19 cellular contexts compared by ENCODE assay signal in the genomic region with DNA sequence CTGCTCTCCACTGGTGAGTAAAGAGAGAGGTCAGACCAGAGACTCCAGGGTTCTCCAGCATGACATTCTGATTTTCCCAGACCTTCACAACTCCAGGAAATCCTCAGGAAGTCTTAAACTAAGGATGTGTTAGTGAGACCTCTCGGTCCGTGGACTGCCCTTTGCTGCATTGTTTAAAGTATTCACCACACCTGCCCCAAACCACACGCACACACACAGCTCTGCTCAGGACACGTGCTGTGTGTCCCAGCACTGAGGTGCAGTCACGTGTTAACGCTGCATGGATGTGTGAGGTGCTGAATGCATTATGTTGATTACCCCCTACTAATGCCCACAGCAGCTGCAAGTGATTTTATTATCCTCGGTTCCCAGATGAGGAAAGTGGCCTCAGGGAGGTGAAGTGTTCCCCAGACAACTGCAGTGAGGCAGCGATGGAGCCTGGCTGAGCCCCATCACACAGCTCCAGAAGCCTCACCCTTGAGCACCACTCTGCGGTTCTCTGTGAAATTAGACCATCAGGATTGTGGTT.
A peak's percentile ranks its signal among the peaks of the same experiment; 100 is the strongest.
DNase-seq lines count a peak whose midpoint lies in the region; ATAC-seq and TF ChIP-seq lines count a peak whose summit lies in the region.
"Had no signal": no experiment of that assay in that cellular context is flagged by ENCODE, and none has a peak within 500 bp of the region (broad histone marks: within the 10 kb centered on the region; RNA-seq: fewer than 3 reads in every experiment).

No MANE protein-coding gene starts in this region.

- CTCF ChIA-PET in RWPE1 (lab: Yijun Ruan, JAX): no interaction called here

- H3K36me3 ChIP-seq in right atrium auricular region: peaks cover 36% of the 10 kb centered on the region

- peak overlapping the region; percentile 47 for H3K27ac Mint-ChIP-seq in memory B cell
- no peak overlapping the region for H3K27ac Mint-ChIP-seq in stimulated activated memory B cell treated with anti-CD40 and anti-IgM and Interleukin-4, amounts not matched to agents 10 μg/mL and 1 μg/mL and 100 μg/mL, for 72 hours
- H3K27ac Mint-ChIP-seq: progenitor cell of endocrine pancreas; stimulated activated naive CD8-positive, alpha-beta T cell treated with anti-CD3 and anti-CD28 coated beads, Interleukin-15, Interleukin-2, amounts not matched to agents 100 ng/mL and 50 ng/mL, for 24 hours had no signal

- POLR2A ChIA-PET in RWPE1 (lab: Yijun Ruan, JAX; ENCODE audit: low non-redundant PET): no interaction called here

- H3K4me1 ChIP-seq in right atrium auricular region: peaks cover 0 to 9% of the 10 kb centered on the region in 2 donors

- H3K27me3 Mint-ChIP-seq in memory B cell: no peaks in the 10 kb centered on the region
- no peaks in the 10 kb centered on the region for H3K27me3 Mint-ChIP-seq in stimulated activated memory B cell treated with anti-CD40 and anti-IgM and Interleukin-4, amounts not matched to agents 10 μg/mL and 1 μg/mL and 100 μg/mL, for 72 hours
- H3K27me3 Mint-ChIP-seq: progenitor cell of endocrine pancreas; stimulated activated naive CD8-positive, alpha-beta T cell treated with anti-CD3 and anti-CD28 coated beads, Interleukin-15, Interleukin-2, amounts not matched to agents 100 ng/mL and 50 ng/mL, for 24 hours had no signal

- no peaks in the 10 kb centered on the region for H3K9me3 Mint-ChIP-seq in memory B cell
- H3K9me3 Mint-ChIP-seq in stimulated activated memory B cell treated with anti-CD40 and anti-IgM and Interleukin-4, amounts not matched to agents 10 μg/mL and 1 μg/mL and 100 μg/mL, for 72 hours: no peaks in the 10 kb centered on the region
- H3K9me3 Mint-ChIP-seq: stimulated activated naive CD8-positive, alpha-beta T cell treated with anti-CD3 and anti-CD28 coated beads, Interleukin-15, Interleukin-2, amounts not matched to agents 100 ng/mL and 50 ng/mL, for 24 hours had no signal

- intact Hi-C loops in left cardiac atrium (cut with DNase I): no loop called here

- H3K27me3 ChIP-seq in right atrium auricular region: no peaks in the 10 kb centered on the region
- H3K27me3 ChIP-seq: esophagus muscularis mucosa, upper lobe of left lung had no signal

- peak; percentile 4 to 13 for ATAC-seq in left cardiac atrium
- ATAC-seq in memory B cell (ENCODE audit: low read depth): no peak
- no peak for ATAC-seq in stimulated activated memory B cell treated with anti-CD40 and anti-IgM and Interleukin-4, amounts not matched to agents 10 μg/mL and 1 μg/mL and 100 μg/mL, for 72 hours
- ATAC-seq: GM12878 had no signal

- no peaks in the 10 kb centered on the region for H3K4me1 Mint-ChIP-seq in memory B cell
- no peaks in the 10 kb centered on the region for H3K4me1 Mint-ChIP-seq in stimulated activated memory B cell treated with anti-CD40 and anti-IgM and Interleukin-4, amounts not matched to agents 10 μg/mL and 1 μg/mL and 100 μg/mL, for 72 hours

- H3K4me3 Mint-ChIP-seq in memory B cell: no peak overlapping the region
- no peak overlapping the region for H3K4me3 Mint-ChIP-seq in stimulated activated memory B cell treated with anti-CD40 and anti-IgM and Interleukin-4, amounts not matched to agents 10 μg/mL and 1 μg/mL and 100 μg/mL, for 72 hours
- H3K4me3 Mint-ChIP-seq: stimulated activated naive CD8-positive, alpha-beta T cell treated with anti-CD3 and anti-CD28 coated beads, Interleukin-15, Interleukin-2, amounts not matched to agents 100 ng/mL and 50 ng/mL, for 24 hours had no signal

- DNase-seq in left cardiac atrium (no peak), right atrium auricular region (ENCODE audit: low spot score) (no peak), dermis blood vessel endothelial cell (peak; percentile 91), memory B cell (ENCODE audit: low spot score in 2 of 2) (no peak), RWPE1 (ENCODE audit: low spot score) (no peak), 8988T (no peak), KBM-7 (no peak)
- DNase-seq: activated CD4-positive, CD25-positive, alpha-beta regulatory T cell treated with anti-CD3 and anti-CD28 coated beads, Interleukin-2, amount 50 U/mL, for 72 hours; activated effector memory CD4-positive, alpha-beta T cell treated with anti-CD3 and anti-CD28 coated beads, Interleukin-2, amount 50 U/mL, for 16 hours; kidney; NCI-H2171; NK-92 treated with Interleukin-12 subunit alpha and Interleukin-12 subunit beta, amount 100 ng/mL, for 24 hours; T-helper 2 cell; upper lobe of left lung had no signal

- H3K9me3 ChIP-seq in right atrium auricular region: no peaks in the 10 kb centered on the region
- H3K9me3 ChIP-seq: esophagus muscularis mucosa, upper lobe of left lung had no signal

- H3K4me3 ChIP-seq in right atrium auricular region: no peak overlapping the region
- H3K4me3 ChIP-seq: GM12878, upper lobe of left lung had no signal

- no peak for TF ChIP-seq CTCF in right atrium auricular region (IDR thresholded peaks at IDR 0.05)
- no peak for TF ChIP-seq CTCF in RWPE1 (conservative IDR thresholded peaks at IDR 0.05; ENCODE audit: low read depth)

- no peak overlapping the region for H3K27ac ChIP-seq in right atrium auricular region
- H3K27ac ChIP-seq in RWPE1: no peak overlapping the region

- in situ Hi-C loops in KBM-7 (cut with MboI; ENCODE audit: low pct_unique_long_range_greater_than_20kb, low sequenced_read_pairs): no loop called here

- peaks cover 21% of the 10 kb centered on the region for H3K36me3 Mint-ChIP-seq in memory B cell
- H3K36me3 Mint-ChIP-seq in stimulated activated memory B cell treated with anti-CD40 and anti-IgM and Interleukin-4, amounts not matched to agents 10 μg/mL and 1 μg/mL and 100 μg/mL, for 72 hours: peaks cover 70% of the 10 kb centered on the region

Comparison
In these comparisons a context has a peak if more than half of its experiments do, and no peak if none do; other contexts are left out.
1. ATAC-seq: peak in left cardiac atrium (2 of 2); none in memory B cell (single experiment) and stimulated activated memory B cell treated with anti-CD40 and anti-IgM and Interleukin-4, amounts not matched to agents 10 μg/mL and 1 μg/mL and 100 μg/mL, for 72 hours (single experiment).